ENCODE assay signal across 15 cellular contexts in genomic region chr3:133119146-133119545, GRCh38.
DNase-seq lines count a peak whose midpoint lies in the region; ATAC-seq and TF ChIP-seq lines count a peak whose summit lies in the region.
"Had no signal": no experiment of that assay in that cellular context is flagged by ENCODE, and none has a peak within 500 bp of the region (broad histone marks: within the 10 kb centered on the region; RNA-seq: fewer than 3 reads in every experiment).

No MANE protein-coding gene starts in this region.

- H3K4me3 ChIP-seq in endocrine pancreas (ENCODE audit: control insufficient read depth, insufficient read depth, low read length): peak overlapping the region; percentile 30

- H3K4me1 ChIP-seq in endocrine pancreas (ENCODE audit: control insufficient read depth, insufficient read depth, low read length): peaks cover 22% of the 10 kb centered on the region

- TF ChIP-seq CTCF in Calu3 (IDR thresholded peaks at IDR 0.05; ENCODE audit: unreplicated experiment): no peak

- H3K27me3 ChIP-seq in endocrine pancreas (ENCODE audit: control insufficient read depth, insufficient read depth, low read length): no peaks in the 10 kb centered on the region

- intact Hi-C loops in Calu3 (cut with micrococcal nuclease; ENCODE audit: unreplicated experiment): loop anchor here (5.0 kb wide), 1 partner anchor 263 kb away; no protein-coding TSS in a partner anchor

- no peaks in the 10 kb centered on the region for H3K9me3 Mint-ChIP-seq in Calu3 (ENCODE audit: low read depth, unreplicated experiment)
- H3K9me3 Mint-ChIP-seq: H9 had no signal

- H3K9me3 ChIP-seq in endocrine pancreas (ENCODE audit: control insufficient read depth, low read length): no peaks in the 10 kb centered on the region

- H3K27me3 Mint-ChIP-seq in Calu3 (ENCODE audit: unreplicated experiment): peaks cover 48% of the 10 kb centered on the region

- H3K4me1 Mint-ChIP-seq in Calu3 (ENCODE audit: low read depth, unreplicated experiment): no peaks in the 10 kb centered on the region

- no peaks in the 10 kb centered on the region for H3K36me3 ChIP-seq in endocrine pancreas (ENCODE audit: control insufficient read depth, insufficient read depth, low read length)

- no peak overlapping the region for H3K27ac Mint-ChIP-seq in Calu3 (ENCODE audit: unreplicated experiment)
- H3K27ac Mint-ChIP-seq: H9 had no signal

- ATAC-seq in GM18867 (IDR thresholded peaks at IDR 0.05; ENCODE audit: unreplicated experiment): no peak
- ATAC-seq: Right ventricle myocardium inferior had no signal

- no peak overlapping the region for H3K9ac ChIP-seq in endocrine pancreas (ENCODE audit: control insufficient read depth, insufficient read depth, low read length)

- CTCF ChIA-PET in Calu3 (lab: Charles Lee): no interaction called here

- no peaks in the 10 kb centered on the region for H3K36me3 Mint-ChIP-seq in Calu3 (ENCODE audit: insufficient read depth, unreplicated experiment)

- H3K4me3 Mint-ChIP-seq in Calu3 (ENCODE audit: low read depth, unreplicated experiment): no peak overlapping the region
- H3K4me3 Mint-ChIP-seq: H9 had no signal

- peak; percentile 19 for DNase-seq in COLO829 (ENCODE audit: low spot score)
- peak; percentile 78 for DNase-seq in NCI-H1105 treated with DMSO at 0.1 percent for 48 hours (lab: John Stamatoyannopoulos, UW)
- DNase-seq in medulla oblongata (ENCODE audit: extremely low spot score): peak; percentile 66
- no peak for DNase-seq in Calu3
- no peak for DNase-seq in mucosa of gallbladder (ENCODE audit: low spot score)
- DNase-seq: ACHN; H9; KG1; NCI-H446; NCI-H526 treated with DMSO at 0.1 percent for 48 hours; NK-92 treated with Interleukin-12 subunit alpha and Interleukin-12 subunit beta, amount 100 ng/mL, for 24 hours; SW 1271 had no signal

- BruUV-seq in Calu3 (replicated peaks; lab: Mats Ljungman, UMichigan): no TSS peak

Comparison
In these comparisons a context has a peak if more than half of its experiments do, and no peak if none do; other contexts are left out.
1. DNase-seq: peak in COLO829 (single experiment), NCI-H1105 treated with DMSO at 0.1 percent for 48 hours (single experiment) and medulla oblongata (single experiment); none in Calu3 (single experiment) and mucosa of gallbladder (single experiment).